1 cellular context compared by ENCODE assay signal in the genomic region with DNA sequence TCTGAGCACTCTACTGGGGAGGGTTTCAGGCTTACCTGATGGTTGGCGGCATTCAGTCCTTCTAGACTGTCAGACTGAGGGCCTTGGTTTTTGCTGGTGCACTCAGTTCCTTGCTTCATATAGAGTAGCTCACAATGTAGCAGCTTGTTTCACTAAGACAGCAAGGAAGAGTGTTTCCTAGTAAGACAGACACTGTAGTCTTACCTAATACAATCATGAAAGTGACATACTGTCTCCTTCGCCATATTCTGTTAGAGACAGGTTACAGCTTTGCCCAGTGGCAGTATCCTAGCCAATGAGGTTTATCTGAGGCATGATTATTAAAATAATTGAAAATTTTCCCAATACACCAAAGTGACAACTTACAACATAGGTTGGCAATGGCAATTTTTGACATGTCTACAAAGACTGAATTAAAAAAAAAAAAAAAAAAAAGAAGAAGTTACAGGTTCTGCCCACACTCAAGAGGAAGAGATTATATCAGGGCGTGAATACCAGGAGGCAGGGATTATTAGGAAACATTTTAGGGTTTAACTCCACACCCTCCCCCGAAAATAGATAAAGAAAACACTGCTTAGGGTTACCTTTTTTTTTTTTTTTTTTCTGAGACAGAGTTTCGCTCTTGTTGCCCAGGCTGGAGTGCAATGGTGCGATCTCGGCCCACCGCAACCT.
TF ChIP-seq lines count a peak whose summit lies in the region.

No MANE protein-coding gene starts in this region.

TF ChIP-seq in SK-N-SH treated with all-trans-retinoic acid at 6 μM for 48 hours, 23 proteins besides CTCF, POLR2A, EP300 and RAD21 (continued from another document):
- TF ChIP-seq, protein P1, sequence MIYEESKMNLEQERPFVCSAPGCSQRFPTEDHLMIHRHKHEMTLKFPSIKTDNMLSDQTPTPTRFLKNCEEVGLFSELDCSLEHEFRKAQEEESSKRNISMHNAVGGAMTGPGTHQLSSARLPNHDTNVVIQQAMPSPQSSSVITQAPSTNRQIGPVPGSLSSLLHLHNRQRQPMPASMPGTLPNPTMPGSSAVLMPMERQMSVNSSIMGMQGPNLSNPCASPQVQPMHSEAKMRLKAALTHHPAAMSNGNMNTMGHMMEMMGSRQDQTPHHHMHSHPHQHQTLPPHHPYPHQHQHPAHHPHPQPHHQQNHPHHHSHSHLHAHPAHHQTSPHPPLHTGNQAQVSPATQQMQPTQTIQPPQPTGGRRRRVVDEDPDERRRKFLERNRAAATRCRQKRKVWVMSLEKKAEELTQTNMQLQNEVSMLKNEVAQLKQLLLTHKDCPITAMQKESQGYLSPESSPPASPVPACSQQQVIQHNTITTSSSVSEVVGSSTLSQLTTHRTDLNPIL (CRISPR knock-in tag; IDR thresholded peaks at IDR 0.05; ENCODE audit: low read depth) = no peak
- TF ChIP-seq ZC3H10 (CRISPR knock-in tag; IDR thresholded peaks at IDR 0.05) (no peak), ZNF70 (CRISPR knock-in tag; IDR thresholded peaks at IDR 0.05) (no peak), ZFP30 (CRISPR knock-in tag; IDR thresholded peaks at IDR 0.05) (no peak), RARB (CRISPR knock-in tag; IDR thresholded peaks at IDR 0.05) (no peak), ESRRG (CRISPR knock-in tag; IDR thresholded peaks at IDR 0.05) (no peak), ZNF565 (CRISPR knock-in tag; conservative IDR thresholded peaks at IDR 0.05; ENCODE audit: low read depth) (no peak), TCF4 (CRISPR knock-in tag; IDR thresholded peaks at IDR 0.05; ENCODE audit: borderline replicate concordance) (no peak), ARNTL (CRISPR knock-in tag; IDR thresholded peaks at IDR 0.05; ENCODE audit: borderline replicate concordance, low read depth) (no peak), BACH2 (CRISPR knock-in tag; IDR thresholded peaks at IDR 0.05; ENCODE audit: borderline replicate concordance) (no peak)
- TF ChIP-seq, protein P2, sequence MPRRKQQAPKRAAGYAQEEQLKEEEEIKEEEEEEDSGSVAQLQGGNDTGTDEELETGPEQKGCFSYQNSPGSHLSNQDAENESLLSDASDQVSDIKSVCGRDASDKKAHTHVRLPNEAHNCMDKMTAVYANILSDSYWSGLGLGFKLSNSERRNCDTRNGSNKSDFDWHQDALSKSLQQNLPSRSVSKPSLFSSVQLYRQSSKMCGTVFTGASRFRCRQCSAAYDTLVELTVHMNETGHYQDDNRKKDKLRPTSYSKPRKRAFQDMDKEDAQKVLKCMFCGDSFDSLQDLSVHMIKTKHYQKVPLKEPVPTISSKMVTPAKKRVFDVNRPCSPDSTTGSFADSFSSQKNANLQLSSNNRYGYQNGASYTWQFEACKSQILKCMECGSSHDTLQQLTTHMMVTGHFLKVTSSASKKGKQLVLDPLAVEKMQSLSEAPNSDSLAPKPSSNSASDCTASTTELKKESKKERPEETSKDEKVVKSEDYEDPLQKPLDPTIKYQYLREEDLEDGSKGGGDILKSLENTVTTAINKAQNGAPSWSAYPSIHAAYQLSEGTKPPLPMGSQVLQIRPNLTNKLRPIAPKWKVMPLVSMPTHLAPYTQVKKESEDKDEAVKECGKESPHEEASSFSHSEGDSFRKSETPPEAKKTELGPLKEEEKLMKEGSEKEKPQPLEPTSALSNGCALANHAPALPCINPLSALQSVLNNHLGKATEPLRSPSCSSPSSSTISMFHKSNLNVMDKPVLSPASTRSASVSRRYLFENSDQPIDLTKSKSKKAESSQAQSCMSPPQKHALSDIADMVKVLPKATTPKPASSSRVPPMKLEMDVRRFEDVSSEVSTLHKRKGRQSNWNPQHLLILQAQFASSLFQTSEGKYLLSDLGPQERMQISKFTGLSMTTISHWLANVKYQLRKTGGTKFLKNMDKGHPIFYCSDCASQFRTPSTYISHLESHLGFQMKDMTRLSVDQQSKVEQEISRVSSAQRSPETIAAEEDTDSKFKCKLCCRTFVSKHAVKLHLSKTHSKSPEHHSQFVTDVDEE (CRISPR knock-in tag; IDR thresholded peaks at IDR 0.05) = no peak
TF ChIP-seq in SK-N-SH treated with all-trans-retinoic acid at 6 μM for 48 hours: peak in this region for 0.
